14 cellular contexts compared by ENCODE assay signal in the genomic region with DNA sequence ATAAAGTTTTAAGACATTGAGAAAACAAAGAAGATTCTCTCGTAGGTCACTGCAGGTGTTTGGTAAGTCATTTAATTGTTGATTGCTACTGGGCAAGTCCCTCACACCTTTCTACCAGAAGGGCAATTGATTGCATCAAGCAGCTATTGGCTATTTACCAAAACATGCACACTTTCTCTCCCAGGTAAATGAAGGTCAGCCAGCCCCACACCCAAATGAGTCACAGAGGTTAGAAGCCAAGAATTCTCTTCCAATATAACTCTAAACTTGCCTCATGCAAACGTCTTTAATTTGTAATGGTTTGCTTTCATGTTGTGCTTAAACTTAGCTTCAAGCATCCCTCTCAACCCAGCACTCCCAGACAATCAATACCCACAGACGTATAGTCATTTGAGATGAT.
A peak's percentile ranks its signal among the peaks of the same experiment; 100 is the strongest.
DNase-seq lines count a peak whose midpoint lies in the region; ATAC-seq, FAIRE-seq and TF ChIP-seq lines count a peak whose summit lies in the region.
"Had no signal": no experiment of that assay in that cellular context is flagged by ENCODE, and none has a peak within 500 bp of the region (broad histone marks: within the 10 kb centered on the region; RNA-seq: fewer than 3 reads in every experiment).

No MANE protein-coding gene starts in this region.

- H3K4me2 ChIP-seq in GM23338, result no peak overlapping the region
- H3K4me2 ChIP-seq: BLaER1 treated with 17β-estradiol and CSF1 and Interleukin-3, amounts not matched to agents 10 nM and 100 nM had no signal

- H3K27ac ChIP-seq in GM23338 (ENCODE audit: low read depth) (no peak overlapping the region), RWPE2 (ENCODE audit: poor library complexity, severe bottlenecking) (no peak overlapping the region), small intestine (ENCODE audit: low read depth in 1 of 2, low read length in 1 of 2) (no peak overlapping the region), uterus (no peak overlapping the region)
- H3K27ac ChIP-seq: BLaER1 treated with 17β-estradiol and CSF1 and Interleukin-3, amounts not matched to agents 10 nM and 100 nM; HL-60 had no signal

- H3K36me3 ChIP-seq in GM23338 (ENCODE audit: insufficient read depth), result no peaks in the 10 kb centered on the region
- H3K36me3 ChIP-seq in RWPE2 (ENCODE audit: low read depth), result no peaks in the 10 kb centered on the region
- no peaks in the 10 kb centered on the region for H3K36me3 ChIP-seq in small intestine (ENCODE audit: control insufficient read depth in 2 of 2, insufficient read depth in 2 of 2, low read length in 2 of 2)
- H3K36me3 ChIP-seq in uterus, result no peaks in the 10 kb centered on the region
- H3K36me3 ChIP-seq: BLaER1 treated with 17β-estradiol and CSF1 and Interleukin-3, amounts not matched to agents 10 nM and 100 nM had no signal

- H3K9me3 ChIP-seq in RWPE2 (ENCODE audit: severe bottlenecking) (no peaks in the 10 kb centered on the region), small intestine (ENCODE audit: control insufficient read depth, low read depth) (no peaks in the 10 kb centered on the region), uterus (no peaks in the 10 kb centered on the region)
- H3K9me3 ChIP-seq: BLaER1 treated with 17β-estradiol and CSF1 and Interleukin-3, amounts not matched to agents 10 nM and 100 nM had no signal

- H4K20me1 ChIP-seq in GM23338 (replicated peaks; ENCODE audit: insufficient read depth), result no peaks in the 10 kb centered on the region
- H4K20me1 ChIP-seq: BLaER1 treated with 17β-estradiol and CSF1 and Interleukin-3, amounts not matched to agents 10 nM and 100 nM had no signal

- H2AFZ ChIP-seq in GM23338, result peak overlapping the region; percentile 11; the same call in 1 of the 2 replicates

- DNase-seq in GM23338 (ENCODE audit: low spot score) (no peak), RWPE2 (ENCODE audit: low spot score) (no peak), mucosa of gallbladder (ENCODE audit: low spot score) (peak; percentile 16), small intestine (peak; percentile 6), inferior parietal cortex (ENCODE audit: extremely low spot score) (no peak), uterus (no peak)
- DNase-seq: ACHN; CD4-positive, CD25-positive, alpha-beta regulatory T cell; DMS 273 treated with DMSO at 0.1 percent for 48 hours; HCEC 1CT; HFFc6 had no signal

- H3K4me1 ChIP-seq in GM23338 (ENCODE audit: insufficient read depth), result peaks cover 18% of the 10 kb centered on the region
- H3K4me1 ChIP-seq in RWPE2 (ENCODE audit: insufficient read depth, poor library complexity, severe bottlenecking), result peaks cover 8% of the 10 kb centered on the region
- no peaks in the 10 kb centered on the region for H3K4me1 ChIP-seq in small intestine (ENCODE audit: control insufficient read depth in 2 of 2, insufficient read depth in 1 of 2, low read depth in 1 of 2, low read length in 1 of 2)
- H3K4me1 ChIP-seq in uterus, result no peaks in the 10 kb centered on the region
- H3K4me1 ChIP-seq: BLaER1 treated with 17β-estradiol and CSF1 and Interleukin-3, amounts not matched to agents 10 nM and 100 nM had no signal

- intact Hi-C loops in uterus (cut with DNase I; ENCODE audit: low total_unique reads), result no loop called here

- H3K36me3 Mint-ChIP-seq in GM23338 (ENCODE audit: low read depth), result no peaks in the 10 kb centered on the region
- H3K36me3 Mint-ChIP-seq: CD4-positive, CD25-positive, alpha-beta regulatory T cell had no signal

- peaks cover 32% of the 10 kb centered on the region for H3K4me1 Mint-ChIP-seq in GM23338

- ATAC-seq in GM23338 (no peak), RWPE2 (ENCODE audit: low read depth) (peak; percentile 50; the same call in 1 of the 3 replicates), HG03196 (IDR thresholded peaks at IDR 0.05; ENCODE audit: unreplicated experiment) (no peak)

- no peaks in the 10 kb centered on the region for H3F3A ChIP-seq in GM23338 (replicated peaks; ENCODE audit: low read depth)

- H3K4me3 ChIP-seq in GM23338, result no peak overlapping the region
- H3K4me3 ChIP-seq in RWPE2 (ENCODE audit: severe bottlenecking), result no peak overlapping the region
- H3K4me3 ChIP-seq in small intestine (ENCODE audit: low read depth in 1 of 2, low read length in 2 of 2), result no peak overlapping the region
- H3K4me3 ChIP-seq in uterus, result no peak overlapping the region
- H3K4me3 ChIP-seq: BLaER1 treated with 17β-estradiol and CSF1 and Interleukin-3, amounts not matched to agents 10 nM and 100 nM had no signal

- H3K79me2 ChIP-seq in GM23338 (replicated peaks; ENCODE audit: insufficient read depth), result no peaks in the 10 kb centered on the region

- H3K4me3 Mint-ChIP-seq in GM23338, result no peak overlapping the region
- H3K4me3 Mint-ChIP-seq: CD4-positive, CD25-positive, alpha-beta regulatory T cell; HFFc6 had no signal

- H3K27me3 Mint-ChIP-seq in GM23338 (ENCODE audit: insufficient read depth, low read depth, poor library complexity), result peaks cover 1% of the 10 kb centered on the region
- H3K27me3 Mint-ChIP-seq: CD4-positive, CD25-positive, alpha-beta regulatory T cell had no signal

- no peak overlapping the region for H3K27ac Mint-ChIP-seq in GM23338
- H3K27ac Mint-ChIP-seq: CD4-positive, CD25-positive, alpha-beta regulatory T cell; HFFc6 had no signal

- no peaks in the 10 kb centered on the region for H3K9me3 Mint-ChIP-seq in GM23338
- H3K9me3 Mint-ChIP-seq: HFFc6 had no signal

- TF ChIP-seq POLR2A in uterus (IDR thresholded peaks at IDR 0.05), result no peak

- no peaks in the 10 kb centered on the region; the same call in 1 of the 2 replicates for H3K9me2 ChIP-seq in GM23338 (ENCODE audit: insufficient read depth)

- WGBS in small intestine, 3 donors, result 27 to 60% (median 37%) methylated on average over 3 of the region's 3 CpGs

- no peaks in the 10 kb centered on the region for H3K27me3 ChIP-seq in GM23338 (ENCODE audit: insufficient read depth)
- no peaks in the 10 kb centered on the region for H3K27me3 ChIP-seq in RWPE2 (ENCODE audit: insufficient read depth, poor library complexity, severe bottlenecking)
- no peaks in the 10 kb centered on the region for H3K27me3 ChIP-seq in small intestine (ENCODE audit: control insufficient read depth in 2 of 2, insufficient read depth in 2 of 2, low read length in 2 of 2)
- H3K27me3 ChIP-seq in uterus, result no peaks in the 10 kb centered on the region
- H3K27me3 ChIP-seq: BLaER1 treated with 17β-estradiol and CSF1 and Interleukin-3, amounts not matched to agents 10 nM and 100 nM had no signal

- FAIRE-seq in small intestine (lab: Jason Lieb, UNC), result no peak

- TF ChIP-seq CTCF in GM23338 (conservative IDR thresholded peaks at IDR 0.05; ENCODE audit: low read depth in 2 of 2), result no peak
- TF ChIP-seq CTCF in RWPE2 (IDR thresholded peaks at IDR 0.05; ENCODE audit: poor library complexity, severe bottlenecking), result no peak
- no peak for TF ChIP-seq CTCF in uterus (IDR thresholded peaks at IDR 0.05)

TF ChIP-seq in GM23338, 12 proteins besides CTCF, POLR2A, EP300 and RAD21 (continues in another document):
- TF ChIP-seq POLR2AphosphoS5 (IDR thresholded peaks at IDR 0.05; ENCODE audit: low read depth) (no peak), ZNF331 (CRISPR knock-in tag; IDR thresholded peaks at IDR 0.05; ENCODE audit: low read depth) (no peak)

Comparison
In these comparisons a context has a peak if more than half of its experiments do, and no peak if none do; other contexts are left out.
1. DNase-seq: peak in mucosa of gallbladder (single experiment) and small intestine (single experiment); none in GM23338 (single experiment), RWPE2 (single experiment), inferior parietal cortex (single experiment) and uterus (0 of 2).